15 cellular contexts compared by ENCODE assay signal in the genomic region with DNA sequence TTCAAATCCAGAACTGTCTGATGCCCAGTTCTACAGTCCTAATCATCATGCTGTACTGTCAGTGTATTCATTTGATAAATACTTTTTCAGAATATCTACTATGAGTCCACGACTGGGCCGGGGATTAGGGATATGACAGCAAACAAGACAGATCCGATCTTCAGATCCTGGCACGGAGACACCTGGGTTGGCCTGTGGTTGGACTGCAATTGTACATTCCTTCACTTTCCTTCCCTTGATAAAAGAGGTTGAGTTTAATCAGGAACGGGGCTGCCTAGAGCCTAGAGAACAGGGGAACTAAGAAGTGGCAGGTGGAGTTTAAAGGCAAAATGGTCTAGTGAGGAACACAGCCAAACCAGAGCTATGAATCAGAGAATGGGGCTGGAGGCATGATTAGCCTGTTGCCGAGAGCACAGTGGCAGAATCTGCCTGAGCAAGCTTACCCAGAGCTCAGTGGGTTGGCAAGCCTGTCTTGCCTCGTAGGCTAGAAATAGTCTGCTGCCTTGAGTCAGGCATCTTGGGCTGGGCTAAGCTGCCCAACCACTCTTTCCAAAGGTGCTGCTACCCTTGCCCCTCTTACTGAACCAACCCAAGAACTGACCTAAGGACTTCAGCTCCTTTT. TPM values are rescaled to one million over a fixed set of nuclear protein-coding genes. Genes with fewer than 3 reads are reported as not detected.
DNase-seq lines count a peak whose midpoint lies in the region; ATAC-seq and TF ChIP-seq lines count a peak whose summit lies in the region.
"Had no signal": no experiment of that assay in that cellular context is flagged by ENCODE, and none has a peak within 500 bp of the region (broad histone marks: within the 10 kb centered on the region; RNA-seq: fewer than 3 reads in every experiment).

No MANE protein-coding gene starts in this region.

- no peak overlapping the region for H4K8ac ChIP-seq in mesenchymal stem cell (ENCODE audit: low read length)

- H2AFZ ChIP-seq in mesenchymal stem cell (ENCODE audit: low read depth, low read length), result no peak overlapping the region

- no peak overlapping the region for H2BK12ac ChIP-seq in mesenchymal stem cell (ENCODE audit: low read length in 2 of 2)

- no peak overlapping the region for H2BK15ac ChIP-seq in mesenchymal stem cell (ENCODE audit: low read depth, poor library complexity, severe bottlenecking)

- H3K4me1 ChIP-seq in mesenchymal stem cell (ENCODE audit: control insufficient read depth, insufficient read depth, low read depth, low read length), result no peaks in the 10 kb centered on the region

- no peak overlapping the region for H3K14ac ChIP-seq in mesenchymal stem cell (ENCODE audit: low read length in 2 of 2)

- no peak overlapping the region for H3K27ac ChIP-seq in mesenchymal stem cell (ENCODE audit: low read length, poor library complexity, severe bottlenecking)
- H3K27ac ChIP-seq: HL-60 had no signal

- no peak overlapping the region for H2BK120ac ChIP-seq in mesenchymal stem cell (ENCODE audit: low read depth, low read length)

- H3K27me3 ChIP-seq in mesenchymal stem cell (ENCODE audit: control insufficient read depth in 1 of 2, insufficient read depth in 1 of 2, low read length in 2 of 2), result no peaks in the 10 kb centered on the region

- H3K23ac ChIP-seq in mesenchymal stem cell (ENCODE audit: low read length in 2 of 2), result no peak overlapping the region

- no peaks in the 10 kb centered on the region for H3K9me3 ChIP-seq in mesenchymal stem cell (ENCODE audit: control insufficient read depth, low read length)

- H3K4me2 ChIP-seq in mesenchymal stem cell (ENCODE audit: low read length, poor library complexity, severe bottlenecking), result no peak overlapping the region

- DNase-seq in AG10803 (ENCODE audit: low read depth) (peak; percentile 80), RPMI7951 (ENCODE audit: low read depth) (peak; percentile 78), dedifferentiated amniotic fluid mesenchymal stem cell (ENCODE audit: extremely low spot score) (peak; percentile 59), mesenchymal stem cell (no peak)
- no peak for DNase-seq in activated effector memory CD4-positive, alpha-beta T cell treated with Interleukin-2 at 50 U/mL for 16 hours
- DNase-seq: CD4-positive, CD25-positive, alpha-beta regulatory T cell; glutamatergic neuron; NCI-H1092; stimulated activated CD8-positive, alpha-beta memory T cell treated with anti-CD3 and anti-CD28 coated beads, Interleukin-4, amount 100 ng/mL, for 48 hours had no signal

- H3K4me3 ChIP-seq in AG10803 (ENCODE audit: low read length) (no peak overlapping the region), mesenchymal stem cell (ENCODE audit: insufficient read depth in 1 of 2, low read depth in 1 of 2, low read length in 2 of 2) (no peak overlapping the region)
- H3K4me3 ChIP-seq: GM12878, skin epidermis had no signal

- H3K79me1 ChIP-seq in mesenchymal stem cell (replicated peaks; ENCODE audit: low read length, poor library complexity, severe bottlenecking), result no peaks in the 10 kb centered on the region

- no peak for ATAC-seq in GM19467 (IDR thresholded peaks at IDR 0.05; ENCODE audit: unreplicated experiment)
- ATAC-seq in GM19452 (IDR thresholded peaks at IDR 0.05; ENCODE audit: unreplicated experiment), result no peak
- no peak for ATAC-seq in HG02885 (IDR thresholded peaks at IDR 0.05; ENCODE audit: poor library complexity, unreplicated experiment)
- ATAC-seq: GM12878 had no signal

- no peak for TF ChIP-seq CTCF in AG10803 (conservative IDR thresholded peaks at IDR 0.05; ENCODE audit: low read length)

- no peak overlapping the region for H3K4ac ChIP-seq in mesenchymal stem cell (ENCODE audit: low read depth in 1 of 2, low read length in 2 of 2)

- H2BK5ac ChIP-seq in mesenchymal stem cell (ENCODE audit: low read depth, low read length, poor library complexity, severe bottlenecking), result no peak overlapping the region

- H3K9ac ChIP-seq in mesenchymal stem cell (ENCODE audit: low read length), result peak overlapping the region; percentile 50

- H2AK5ac ChIP-seq in mesenchymal stem cell (ENCODE audit: low read length, severe bottlenecking), result no peak overlapping the region

- H4K91ac ChIP-seq in mesenchymal stem cell (ENCODE audit: low read length), result no peak overlapping the region

- H3K18ac ChIP-seq in mesenchymal stem cell (ENCODE audit: low read depth in 1 of 2, low read length in 2 of 2), result no peak overlapping the region

- 97% methylated on average over 7 of the region's 7 CpGs for WGBS in mesenchymal stem cell

- H3K36me3 ChIP-seq in mesenchymal stem cell (ENCODE audit: control insufficient read depth in 1 of 2, insufficient read depth in 2 of 2, low read depth in 1 of 2, low read length in 2 of 2), result peaks cover 20 to 36% of the 10 kb centered on the region in 2 experiments

RNA-seq across cellular contexts. Expression of a gene that starts 38.1 kb away (rescaled TPM):
- total RNA-seq in RPMI7951 (2014; rRNA removed; shearing (Covaris generic)), result under 0.01 and 0.12 TPM in 2 replicates
- polyA plus RNA-seq in mesenchymal stem cell (2013, experiment 1 of 2), result 0.57 TPM
- 0.70 TPM for polyA plus RNA-seq in mesenchymal stem cell (2013, experiment 2 of 2)

Comparison
In these comparisons a context has a peak if more than half of its experiments do, and no peak if none do; other contexts are left out.
1. DNase-seq: peak in AG10803 (single experiment), RPMI7951 (single experiment) and dedifferentiated amniotic fluid mesenchymal stem cell (single experiment); none in mesenchymal stem cell (single experiment) and activated effector memory CD4-positive, alpha-beta T cell treated with Interleukin-2 at 50 U/mL for 16 hours (single experiment).